Comparison of ENCODE assay signal across 1 cellular context in genomic region chrX:19904778-19905367, GRCh38.
TF ChIP-seq lines count a peak whose summit lies in the region.

No MANE protein-coding gene starts in this region.

TF ChIP-seq in liver, 16 proteins besides CTCF, POLR2A, EP300 and RAD21 (continued from another document):
- no peak for TF ChIP-seq ATF3 (IDR thresholded peaks at IDR 0.05)
- TF ChIP-seq GABPA (IDR thresholded peaks at IDR 0.05 in 1 of 2, conservative IDR thresholded peaks at IDR 0.05 in 1 of 2), result no peak
- no peak for TF ChIP-seq MAX (IDR thresholded peaks at IDR 0.05)
- no peak for TF ChIP-seq YY1 (IDR thresholded peaks at IDR 0.05)
- TF ChIP-seq HNF4G (IDR thresholded peaks at IDR 0.05), result no peak
- TF ChIP-seq EGR1 (IDR thresholded peaks at IDR 0.05; ENCODE audit: low read depth in 2 of 2), result no peak
